Comparison of ENCODE assay signal across 11 cellular contexts in genomic region chr6:34560366-34561226, GRCh38. TPM values are rescaled to one million over a fixed set of nuclear protein-coding genes. Genes with fewer than 3 reads are reported as not detected.
DNase-seq lines count a peak whose midpoint lies in the region; ATAC-seq, FAIRE-seq and TF ChIP-seq lines count a peak whose summit lies in the region.
"Had no signal": no experiment of that assay in that cellular context is flagged by ENCODE, and none has a peak within 500 bp of the region (broad histone marks: within the 10 kb centered on the region; RNA-seq: fewer than 3 reads in every experiment).

No MANE protein-coding gene starts in this region.

- no peak overlapping the region for H3K27ac Mint-ChIP-seq in activated CD8-positive, alpha-beta memory T cell treated with anti-CD3 and anti-CD28 coated beads, Interleukin-2, amount 10 ng/mL, durations not matched to agents 7 days and 5 days
- H3K27ac Mint-ChIP-seq: stimulated activated naive CD8-positive, alpha-beta T cell treated with anti-CD3 and anti-CD28 coated beads, Interleukin-15, Interleukin-2, amounts not matched to agents 100 ng/mL and 50 ng/mL, for 24 hours had no signal

- intact Hi-C loops in kidney (cut with DNase I): no loop called here

- H3K9me3 Mint-ChIP-seq in activated CD8-positive, alpha-beta memory T cell treated with anti-CD3 and anti-CD28 coated beads, Interleukin-2, amount 10 ng/mL, durations not matched to agents 7 days and 5 days (ENCODE audit: low read depth): no peaks in the 10 kb centered on the region
- H3K9me3 Mint-ChIP-seq: stimulated activated naive CD8-positive, alpha-beta T cell treated with anti-CD3 and anti-CD28 coated beads, Interleukin-15, Interleukin-2, amounts not matched to agents 100 ng/mL and 50 ng/mL, for 24 hours had no signal

- no peaks in the 10 kb centered on the region for H3K9me3 ChIP-seq in BE2C
- peaks cover 0 to 4% of the 10 kb centered on the region in 2 donors for H3K9me3 ChIP-seq in kidney (ENCODE audit: control insufficient read depth in 1 of 2, low read length in 2 of 2)

- no peaks in the 10 kb centered on the region for H3K4me1 Mint-ChIP-seq in activated CD8-positive, alpha-beta memory T cell treated with anti-CD3 and anti-CD28 coated beads, Interleukin-2, amount 10 ng/mL, durations not matched to agents 7 days and 5 days

- no peak overlapping the region for H3K4me3 Mint-ChIP-seq in activated CD8-positive, alpha-beta memory T cell treated with anti-CD3 and anti-CD28 coated beads, Interleukin-2, amount 10 ng/mL, durations not matched to agents 7 days and 5 days
- H3K4me3 Mint-ChIP-seq: stimulated activated naive CD8-positive, alpha-beta T cell treated with anti-CD3 and anti-CD28 coated beads, Interleukin-15, Interleukin-2, amounts not matched to agents 100 ng/mL and 50 ng/mL, for 24 hours had no signal

- DNase-seq in BE2C (peak; percentile 36), HUDEP-2 (lab: John Stamatoyannopoulos, UW; ENCODE audit: unreplicated experiment in 76 of 76) (peak in 67 of 76 experiments; percentile 44 to 96 (median 80)), SK-N-DZ (ENCODE audit: low spot score) (peak; percentile 47), kidney (peak; percentile 48), T-helper 2 cell (no peak)
- no peak for DNase-seq in activated CD8-positive, alpha-beta memory T cell treated with anti-CD3 and anti-CD28 coated beads, Interleukin-2, amount 10 ng/mL, durations not matched to agents 7 days and 5 days
- DNase-seq: posterior cingulate gyrus, T-helper 9 cell had no signal

- ATAC-seq in GM21515 (IDR thresholded peaks at IDR 0.05; ENCODE audit: unreplicated experiment) (no peak), GM19035 (IDR thresholded peaks at IDR 0.05; ENCODE audit: unreplicated experiment) (no peak)
- no peak for ATAC-seq in activated CD8-positive, alpha-beta memory T cell treated with anti-CD3 and anti-CD28 coated beads, Interleukin-2, amount 10 ng/mL, durations not matched to agents 7 days and 5 days

- no peak overlapping the region for H3K27ac ChIP-seq in kidney (ENCODE audit: low read depth in 2 of 2, low read length in 2 of 2)

- CTCF ChIA-PET in activated CD8-positive, alpha-beta memory T cell treated with anti-CD3 and anti-CD28 coated beads, Interleukin-2, amount 10 ng/mL, durations not matched to agents 7 days and 5 days (lab: Charles Lee): interaction anchor here (0.6 to 1.5 kb wide), 3 partner anchors 33 to 396 kb away, joined by 3 to 5 read pairs (median 3); no protein-coding TSS in a partner anchor

- no peaks in the 10 kb centered on the region for H3K36me3 Mint-ChIP-seq in activated CD8-positive, alpha-beta memory T cell treated with anti-CD3 and anti-CD28 coated beads, Interleukin-2, amount 10 ng/mL, durations not matched to agents 7 days and 5 days

- no peak for FAIRE-seq in kidney (lab: Jason Lieb, UNC)

- H3K4me1 ChIP-seq in BE2C (no peaks in the 10 kb centered on the region), kidney (ENCODE audit: control insufficient read depth in 1 of 2, insufficient read depth in 1 of 2, low read depth in 1 of 2, low read length in 2 of 2) (no peaks in the 10 kb centered on the region)

- TF ChIP-seq CTCF in BE2C (IDR thresholded peaks at IDR 0.05; ENCODE audit: low read depth, low read length) (no peak), kidney (IDR thresholded peaks at IDR 0.05; ENCODE audit: borderline replicate concordance, extremely low read depth, insufficient read depth) (no peak)

- no peaks in the 10 kb centered on the region for H3K27me3 ChIP-seq in BE2C

- no peaks in the 10 kb centered on the region for H3K27me3 Mint-ChIP-seq in activated CD8-positive, alpha-beta memory T cell treated with anti-CD3 and anti-CD28 coated beads, Interleukin-2, amount 10 ng/mL, durations not matched to agents 7 days and 5 days
- H3K27me3 Mint-ChIP-seq: stimulated activated naive CD8-positive, alpha-beta T cell treated with anti-CD3 and anti-CD28 coated beads, Interleukin-15, Interleukin-2, amounts not matched to agents 100 ng/mL and 50 ng/mL, for 24 hours had no signal

- no peak overlapping the region for H3K9ac ChIP-seq in kidney (ENCODE audit: low read length in 2 of 2)

- H3K36me3 ChIP-seq in BE2C (no peaks in the 10 kb centered on the region), kidney (ENCODE audit: control insufficient read depth in 1 of 2, insufficient read depth in 2 of 2, low read length in 2 of 2) (no peaks in the 10 kb centered on the region)

- H3K4me3 ChIP-seq in BE2C (ENCODE audit: low read depth, low read length): no peak overlapping the region
- no peak overlapping the region for H3K4me3 ChIP-seq in kidney (ENCODE audit: low read length in 2 of 2)

RNA-seq across cellular contexts. Expression of gene SPDEF, which starts 4.5 kb away (rescaled TPM):
- not detected for polyA plus RNA-seq in BE2C (2012; ENCODE audit: insufficient read depth, insufficient read length, low read depth)
- not detected in 2 replicates for polyA plus RNA-seq in SK-N-DZ (2014; cell fraction: cytosol; rRNA removed)
- not detected in 2 replicates for polyA plus RNA-seq in SK-N-DZ (2014; cell fraction: nucleus; rRNA removed)
- total RNA-seq in kidney: 0.19 TPM
- not detected for polyA plus RNA-seq in kidney (ENCODE audit: insufficient read depth, low read depth, low replicate concordance)
- total RNA-seq in activated CD8-positive, alpha-beta memory T cell treated with anti-CD3 and anti-CD28 coated beads, Interleukin-2, amount 10 ng/mL, durations not matched to agents 7 days and 5 days: under 1 TPM in 1 of 2 experiments, not detected in 1; 0.12 TPM

Comparison
In these comparisons a context has a peak if more than half of its experiments do, and no peak if none do; other contexts are left out.
1. DNase-seq: peak in BE2C (single experiment), HUDEP-2 (67 of 76), SK-N-DZ (single experiment) and kidney (single experiment); none in activated CD8-positive, alpha-beta memory T cell treated with anti-CD3 and anti-CD28 coated beads, Interleukin-2, amount 10 ng/mL, durations not matched to agents 7 days and 5 days (single experiment) and T-helper 2 cell (0 of 5).